30 cellular contexts compared by ENCODE assay signal in the genomic region with DNA sequence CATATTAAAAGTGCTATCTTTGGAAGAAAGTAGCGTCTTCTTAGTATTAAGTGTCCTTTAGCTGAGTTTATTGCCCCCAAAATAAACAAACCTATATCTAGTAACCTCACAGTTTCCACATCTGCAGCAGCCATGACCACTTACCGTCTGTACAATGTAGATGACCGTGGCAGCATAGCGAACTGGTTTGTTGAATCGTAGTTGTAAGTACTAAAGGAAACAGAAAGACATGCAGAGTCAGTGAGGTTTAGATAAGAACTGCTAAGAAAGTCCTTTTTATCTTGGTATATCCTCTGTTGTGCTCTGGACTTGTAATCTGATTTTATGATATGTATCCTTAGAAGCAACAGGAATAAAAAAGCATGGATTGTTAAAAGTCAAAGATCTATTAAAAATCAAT. TPM values are rescaled to one million over a fixed set of nuclear protein-coding genes. Genes with fewer than 3 reads are reported as not detected.
"Had no signal": no experiment of that assay in that cellular context is flagged by ENCODE, and none has a peak within 500 bp of the region (broad histone marks: within the 10 kb centered on the region; RNA-seq: fewer than 3 reads in every experiment).

No MANE protein-coding gene starts in this region.

- H3K36me3 ChIP-seq: Peyer's patch, SJCRH30 had no signal

- H3K27me3 ChIP-seq: Peyer's patch, SJCRH30 had no signal

- ATAC-seq: activated naive CD4-positive, alpha-beta T cell treated with anti-CD3 and anti-CD28 coated beads, Interleukin-2, amount 50 U/mL, for 72 hours; activated naive CD8-positive, alpha-beta T cell treated with anti-CD3 and anti-CD28 coated beads, Interleukin-2, amount 50 U/mL, for 24 hours; activated T-cell treated with anti-CD3 and anti-CD28 coated beads, Interleukin-2, amount 50 U/mL, for 4 hours; WTC11 had no signal

- H3K4me2 ChIP-seq: SK-N-SH had no signal

- H3K27ac Mint-ChIP-seq: activated CD4-positive, alpha-beta memory T cell treated with anti-CD3 and anti-CD28 coated beads for 36 hours; activated CD4-positive, alpha-beta T cell treated with anti-CD3 and anti-CD28 coated beads, Interleukin-2, amount 10 ng/mL, durations not matched to agents 24 days and 14 days; activated naive CD4-positive, alpha-beta T cell treated with anti-CD3 and anti-CD28 coated beads, Interleukin-2, amount 50 U/mL, for 72 hours; activated naive CD8-positive, alpha-beta T cell treated with anti-CD3 and anti-CD28 coated beads, Interleukin-2, amount 50 U/mL, for 24 hours; brain; WTC11 had no signal

- H3K4me1 Mint-ChIP-seq: activated CD4-positive, alpha-beta T cell treated with anti-CD3 and anti-CD28 coated beads, Interleukin-2, amount 10 ng/mL, durations not matched to agents 24 days and 14 days; activated naive CD8-positive, alpha-beta T cell treated with anti-CD3 and anti-CD28 coated beads, Interleukin-2, amount 50 U/mL, for 24 hours; brain; central memory CD8-positive, alpha-beta T cell; WTC11 had no signal

- H3K4me3 Mint-ChIP-seq: activated CD4-positive, alpha-beta memory T cell treated with anti-CD3 and anti-CD28 coated beads for 36 hours; activated CD4-positive, alpha-beta T cell treated with anti-CD3 and anti-CD28 coated beads, Interleukin-2, amount 10 ng/mL, durations not matched to agents 24 days and 14 days; activated naive CD8-positive, alpha-beta T cell treated with anti-CD3 and anti-CD28 coated beads, Interleukin-2, amount 50 U/mL, for 24 hours; activated T-cell treated with anti-CD3 and anti-CD28 coated beads, Interleukin-2, amount 50 U/mL, for 4 hours; brain; central memory CD8-positive, alpha-beta T cell; WTC11 had no signal

- H3K4me3 ChIP-seq: SJCRH30 had no signal

- DNase-seq: activated CD4-positive, alpha-beta memory T cell treated with anti-CD3 and anti-CD28 coated beads for 36 hours; activated CD4-positive, alpha-beta T cell treated with anti-CD3 and anti-CD28 coated beads for 1 hour; activated CD4-positive, alpha-beta T cell treated with anti-CD3 and anti-CD28 coated beads, Interleukin-2, amount 10 ng/mL, durations not matched to agents 24 days and 14 days; activated CD8-positive, alpha-beta memory T cell treated with anti-CD3 and anti-CD28 coated beads for 24 hours; activated effector memory CD4-positive, alpha-beta T cell treated with anti-CD3 and anti-CD28 coated beads, Interleukin-2, amount 50 U/mL, for 16 hours; activated naive CD4-positive, alpha-beta T cell treated with Interleukin-2 at 50 U/mL for 16 hours; activated naive CD8-positive, alpha-beta T cell treated with anti-CD3 and anti-CD28 coated beads, Interleukin-2, amount 50 U/mL, for 24 hours; activated T-cell treated with anti-CD3 and anti-CD28 coated beads, Interleukin-2, amount 50 U/mL, for 4 hours; amygdala; Karpas-422; NCI-H1048; NCI-H146; NCI-H1930; NCI-H2171; NCI-H2227 treated with DMSO at 0.1 percent for 48 hours; NCI-H526; NCI-H774; NK-92 treated with Interleukin-12 subunit alpha and Interleukin-12 subunit beta, amount 100 ng/mL, for 24 hours; Peyer's patch; Right ventricle myocardium superior; SJCRH30; SK-N-SH; T-helper 1 cell had no signal

- H3K9me3 Mint-ChIP-seq: activated CD4-positive, alpha-beta T cell treated with anti-CD3 and anti-CD28 coated beads, Interleukin-2, amount 10 ng/mL, durations not matched to agents 24 days and 14 days; activated T-cell treated with anti-CD3 and anti-CD28 coated beads, Interleukin-2, amount 50 U/mL, for 4 hours; brain; WTC11 had no signal

- H3K36me3 Mint-ChIP-seq: activated CD4-positive, alpha-beta memory T cell treated with anti-CD3 and anti-CD28 coated beads for 36 hours; activated naive CD4-positive, alpha-beta T cell treated with anti-CD3 and anti-CD28 coated beads, Interleukin-2, amount 50 U/mL, for 72 hours; brain; WTC11 had no signal

- H3K27ac ChIP-seq: Peyer's patch, RWPE1, SJCRH30 had no signal

- H3K9ac ChIP-seq: SK-N-SH had no signal

- H3K27me3 Mint-ChIP-seq: activated CD4-positive, alpha-beta memory T cell treated with anti-CD3 and anti-CD28 coated beads for 36 hours; activated CD4-positive, alpha-beta T cell treated with anti-CD3 and anti-CD28 coated beads, Interleukin-2, amount 10 ng/mL, durations not matched to agents 24 days and 14 days; activated naive CD8-positive, alpha-beta T cell treated with anti-CD3 and anti-CD28 coated beads, Interleukin-2, amount 50 U/mL, for 24 hours; brain; central memory CD8-positive, alpha-beta T cell had no signal

- H3K9me3 ChIP-seq: Peyer's patch, SJCRH30, SK-N-SH had no signal

RNA-seq across cellular contexts. Expression of a gene that starts 9.4 kb away (rescaled TPM):
- total RNA-seq: activated CD4-positive, alpha-beta memory T cell treated with anti-CD3 and anti-CD28 coated beads for 36 hours; activated CD4-positive, alpha-beta T cell treated with anti-CD3 and anti-CD28 coated beads, Interleukin-2, amount 10 ng/mL, durations not matched to agents 24 days and 14 days; activated naive CD4-positive, alpha-beta T cell treated with anti-CD3 and anti-CD28 coated beads, Interleukin-2, amount 50 U/mL, for 72 hours; activated T-cell treated with anti-CD3 and anti-CD28 coated beads, Interleukin-2, amount 50 U/mL, for 4 hours; NCI-H460; Right ventricle myocardium superior; T-helper 2 cell treated with Interferon-gamma antibody and Interleukin-4, amounts not matched to agents 100 ng/mL and 5 ng/mL, for 36 hours had no signal
